Comparison of ENCODE assay signal across 8 cellular contexts in the genomic region with DNA sequence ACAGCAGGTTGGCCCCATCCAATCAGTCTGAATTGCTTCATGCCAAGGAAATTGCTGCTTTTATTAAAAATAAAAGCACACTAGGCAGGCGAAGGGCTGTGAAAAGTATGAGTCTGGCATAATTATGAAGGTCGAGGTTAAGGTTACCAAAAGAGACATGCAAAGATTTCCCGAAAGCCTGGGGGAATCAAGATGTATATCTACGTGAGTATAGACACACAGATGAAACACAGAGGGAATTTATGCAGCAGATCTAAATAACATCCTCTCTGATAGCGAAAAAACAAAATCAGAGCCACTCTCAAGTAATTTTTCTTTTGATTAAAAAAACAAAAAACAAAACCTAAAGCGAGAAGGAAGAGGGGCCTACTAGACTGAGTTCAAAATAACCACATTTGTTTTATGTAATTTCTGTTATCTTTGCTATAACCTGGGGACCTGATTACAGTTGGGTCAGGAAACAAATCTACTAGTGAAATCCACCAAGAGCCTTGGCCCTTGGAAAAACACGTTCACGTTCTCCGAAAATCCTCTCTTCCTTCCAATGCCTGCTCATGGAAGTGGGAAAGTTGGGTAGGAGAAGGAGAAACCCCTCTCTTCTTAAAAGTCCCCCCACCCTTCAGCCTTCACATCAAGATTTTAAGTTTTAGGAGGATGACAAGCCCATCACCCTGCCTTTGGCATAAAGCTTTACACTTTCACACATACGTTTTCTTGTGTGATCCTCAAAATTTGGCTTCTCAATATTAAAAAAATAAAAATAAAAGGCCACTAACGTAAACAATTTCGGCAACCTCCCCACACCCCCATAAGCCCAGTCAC. TPM values are rescaled to one million over a fixed set of nuclear protein-coding genes. Genes with fewer than 3 reads are reported as not detected.
DNase-seq lines count a peak whose midpoint lies in the region; ATAC-seq and TF ChIP-seq lines count a peak whose summit lies in the region.

No MANE protein-coding gene starts in this region.

- BruUV-seq in OCI-LY7 (replicated peaks; lab: Mats Ljungman, UMichigan), result no TSS peak

- no peak overlapping the region for H3K23ac ChIP-seq in neuronal stem cell (ENCODE audit: low read depth, low read length, poor library complexity)

- H3K36me3 Mint-ChIP-seq in CD14-positive monocyte (peaks cover 29% of the 10 kb centered on the region in 2 donors), endothelial cell (ENCODE audit: low read depth, unreplicated experiment) (peaks cover 36% of the 10 kb centered on the region)

- no peak for TF ChIP-seq CTCF in CD14-positive monocyte (IDR thresholded peaks at IDR 0.05)
- TF ChIP-seq CTCF in OCI-LY7 (conservative IDR thresholded peaks at IDR 0.05; ENCODE audit: low read length), result no peak
- no peak for TF ChIP-seq CTCF in endothelial cell (IDR thresholded peaks at IDR 0.05; ENCODE audit: unreplicated experiment)
- no peak for TF ChIP-seq CTCF in GM10248 (IDR thresholded peaks at IDR 0.05; ENCODE audit: control extremely low read depth, extremely low read depth, low read depth, missing control alignments)

- no peak overlapping the region for H2BK12ac ChIP-seq in neuronal stem cell (ENCODE audit: low read length)

- WGBS in neuronal stem cell (ENCODE audit: extremely low coverage in 2 of 2, insufficient read length in 2 of 2, insufficient replicate concordance in 1 of 2), 2 donors, result no CpG with 5 or more reads among the region's 12 CpGs

- H3K79me2 ChIP-seq in OCI-LY7 (ENCODE audit: insufficient read depth, low read depth, low read length), result no peaks in the 10 kb centered on the region

- H3K27me3 Mint-ChIP-seq in CD14-positive monocyte (ENCODE audit: low read depth in 3 of 3) (peaks cover 0 to 2% (median 0%) of the 10 kb centered on the region in 3 donors), endothelial cell (ENCODE audit: unreplicated experiment) (peaks cover 9% of the 10 kb centered on the region)

- H3K4me3 ChIP-seq in OCI-LY7 (ENCODE audit: low read depth, low read length, poor library complexity, severe bottlenecking) (peak overlapping the region; percentile 92), neuronal stem cell (ENCODE audit: low read length in 2 of 2) (peak overlapping the region; percentile 96 to 98)

- no peak overlapping the region for H2BK5ac ChIP-seq in neuronal stem cell (ENCODE audit: low read length)

- H2AK5ac ChIP-seq in neuronal stem cell (ENCODE audit: low read depth, low read length), result no peak overlapping the region

- DNase-seq in CD14-positive monocyte (ENCODE audit: low spot score) (no peak), OCI-LY7 (ENCODE audit: low spot score) (no peak), endothelial cell (ENCODE audit: low spot score) (no peak), neuronal stem cell (ENCODE audit: low spot score) (no peak), GM10248 (ENCODE audit: extremely low spot score) (no peak)
- DNase-seq in activated CD4-positive, CD25-positive, alpha-beta regulatory T cell (lab: John Stamatoyannopoulos, UW), result no peak

- H3K36me3 ChIP-seq in OCI-LY7 (ENCODE audit: insufficient read depth, low read length), result no peaks in the 10 kb centered on the region
- H3K36me3 ChIP-seq in neuronal stem cell (replicated peaks in 1 of 2; ENCODE audit: control insufficient read depth in 2 of 2, insufficient read depth in 2 of 2, low read length in 2 of 2), result peaks cover 3 to 18% of the 10 kb centered on the region in 2 donors

- H3K4me2 ChIP-seq in OCI-LY7 (ENCODE audit: low read length) (peak overlapping the region; percentile 77), neuronal stem cell (ENCODE audit: insufficient read depth, low read length, poor library complexity, severe bottlenecking) (peak overlapping the region; percentile 60)

- H3K4me1 Mint-ChIP-seq in CD14-positive monocyte (peaks cover 70% of the 10 kb centered on the region), endothelial cell (ENCODE audit: unreplicated experiment) (peaks cover 54% of the 10 kb centered on the region)

- H3K4ac ChIP-seq in neuronal stem cell (ENCODE audit: low read length), result no peak overlapping the region

- peak overlapping the region; percentile 90 to 99 (median 97) for H3K27ac Mint-ChIP-seq in CD14-positive monocyte
- peak overlapping the region; percentile 97 for H3K27ac Mint-ChIP-seq in endothelial cell (ENCODE audit: unreplicated experiment)

- H3K14ac ChIP-seq in neuronal stem cell (ENCODE audit: low read length), result no peak overlapping the region

- H3K9ac ChIP-seq in neuronal stem cell (ENCODE audit: low read depth, low read length, poor library complexity), result no peak overlapping the region

- H2AFZ ChIP-seq in OCI-LY7 (ENCODE audit: low read length) (no peak overlapping the region), neuronal stem cell (ENCODE audit: low read length) (peak overlapping the region; percentile 100)

- no peaks in the 10 kb centered on the region for H3K27me3 ChIP-seq in neuronal stem cell (ENCODE audit: control insufficient read depth in 3 of 3, insufficient read depth in 3 of 3, low read depth in 1 of 3, low read length in 3 of 3)

- 0 out of 2 replicates have a peak, but pooled peaks cover 12% of the 10 kb centered on the region for H4K20me1 ChIP-seq in OCI-LY7 (ENCODE audit: insufficient read depth, low read length)

- H3K4me3 Mint-ChIP-seq in CD14-positive monocyte (peak overlapping the region; percentile 94 to 95), endothelial cell (ENCODE audit: unreplicated experiment) (peak overlapping the region; percentile 99)

- CTCF ChIA-PET in OCI-LY7 (lab: Charles Lee; ENCODE audit: unreplicated experiment), result no interaction called here
- CTCF ChIA-PET in GM10248 (lab: Yijun Ruan, JAX), result no interaction called here

- no peaks in the 10 kb centered on the region for H3K9me2 ChIP-seq in OCI-LY7 (ENCODE audit: insufficient read depth, low read length)

- H3K9me3 ChIP-seq in OCI-LY7 (ENCODE audit: low read length) (no peaks in the 10 kb centered on the region), neuronal stem cell (replicated peaks in 1 of 2; ENCODE audit: control insufficient read depth in 2 of 2, insufficient read depth in 1 of 2, low read depth in 1 of 2, low read length in 2 of 2) (peaks cover 0 to 3% of the 10 kb centered on the region in 2 donors)

- H2BK15ac ChIP-seq in neuronal stem cell (ENCODE audit: low read length), result no peak overlapping the region

- intact Hi-C loops in CD14-positive monocyte (cut with micrococcal nuclease), result loop anchor here (2.0 to 10.0 kb wide), 3 partner anchors 47 to 80 kb away; no protein-coding TSS in a partner anchor
- intact Hi-C loops in OCI-LY7 (cut with micrococcal nuclease; ENCODE audit: unreplicated experiment), result loop anchor here (2.0 to 10.0 kb wide), 3 partner anchors 183 to 255 kb away; partner anchors contain the start of genes GFPT1, GMCL1 and NFU1

- POLR2A ChIA-PET in OCI-LY7 (lab: Charles Lee) (no interaction called here), GM10248 (lab: Yijun Ruan, JAX) (no interaction called here)

- H4K91ac ChIP-seq in neuronal stem cell (ENCODE audit: low read depth, low read length, poor library complexity), result no peak overlapping the region

- H4K8ac ChIP-seq in neuronal stem cell (ENCODE audit: low read depth, low read length), result no peak overlapping the region

- peaks cover 4% of the 10 kb centered on the region for H3K79me1 ChIP-seq in neuronal stem cell (ENCODE audit: low read depth, low read length)

- H3K4me1 ChIP-seq in OCI-LY7 (ENCODE audit: insufficient read depth, low read length, poor library complexity, severe bottlenecking), result peaks cover 18% of the 10 kb centered on the region
- peaks cover 14 to 16% of the 10 kb centered on the region in 2 donors for H3K4me1 ChIP-seq in neuronal stem cell (ENCODE audit: control insufficient read depth in 2 of 2, insufficient read depth in 1 of 2, low read depth in 1 of 2, low read length in 2 of 2)

- ATAC-seq in GM21367 (IDR thresholded peaks at IDR 0.05; ENCODE audit: unreplicated experiment), result no peak
- ATAC-seq in GM19397 (IDR thresholded peaks at IDR 0.05; ENCODE audit: unreplicated experiment), result no peak

- H3K27ac ChIP-seq in OCI-LY7 (ENCODE audit: low read depth, low read length, poor library complexity, severe bottlenecking) (no peak overlapping the region), neuronal stem cell (replicated peaks; ENCODE audit: low read length) (no peak overlapping the region)

- H3K9me3 Mint-ChIP-seq in CD14-positive monocyte (no peaks in the 10 kb centered on the region), endothelial cell (ENCODE audit: unreplicated experiment) (no peaks in the 10 kb centered on the region)

- H2BK120ac ChIP-seq in neuronal stem cell (ENCODE audit: low read depth, low read length), result no peak overlapping the region

- H3K18ac ChIP-seq in neuronal stem cell (ENCODE audit: low read length), result no peak overlapping the region

RNA-seq across cellular contexts. Expression of gene AAK1, which starts 1.4 kb away (rescaled TPM):
- 10 to 100 TPM in 1 of 2 donors, 1 to 10 TPM in 1; 9.8 to 10.8 TPM for polyA plus RNA-seq in CD14-positive monocyte
- total RNA-seq in OCI-LY7 (2014; rRNA removed; shearing (Covaris generic)), result 2.3 and 8.5 TPM in 2 replicates
- total RNA-seq in OCI-LY7 (2022) (8.3 and 8.7 TPM in 2 replicates), endothelial cell (ENCODE audit: unreplicated experiment) (144 TPM)
- polyA plus RNA-seq in neuronal stem cell (2013, experiment 1 of 2), result 16.3 TPM
- 17.1 TPM for polyA plus RNA-seq in neuronal stem cell (2013, experiment 2 of 2)

Comparison
In these comparisons a context has a peak if more than half of its experiments do, and no peak if none do; other contexts are left out.
1. RNA of gene AAK1, which starts 1.4 kb away (total RNA-seq): 144 TPM in endothelial cell (single experiment); 2.3 to 8.7 TPM in OCI-LY7; every median in the first group is over 10 times any median in the second.